1 cellular context compared by ENCODE assay signal in genomic region chr2:198164843-198165242, GRCh38.
TF ChIP-seq lines count a peak whose summit lies in the region.

No MANE protein-coding gene starts in this region.

TF ChIP-seq in GM23338, 12 proteins besides CTCF, POLR2A, EP300 and RAD21 (continued from another document):
- TF ChIP-seq ZNF462 (CRISPR knock-in tag; IDR thresholded peaks at IDR 0.05): no peak
- TF ChIP-seq, protein P1, sequence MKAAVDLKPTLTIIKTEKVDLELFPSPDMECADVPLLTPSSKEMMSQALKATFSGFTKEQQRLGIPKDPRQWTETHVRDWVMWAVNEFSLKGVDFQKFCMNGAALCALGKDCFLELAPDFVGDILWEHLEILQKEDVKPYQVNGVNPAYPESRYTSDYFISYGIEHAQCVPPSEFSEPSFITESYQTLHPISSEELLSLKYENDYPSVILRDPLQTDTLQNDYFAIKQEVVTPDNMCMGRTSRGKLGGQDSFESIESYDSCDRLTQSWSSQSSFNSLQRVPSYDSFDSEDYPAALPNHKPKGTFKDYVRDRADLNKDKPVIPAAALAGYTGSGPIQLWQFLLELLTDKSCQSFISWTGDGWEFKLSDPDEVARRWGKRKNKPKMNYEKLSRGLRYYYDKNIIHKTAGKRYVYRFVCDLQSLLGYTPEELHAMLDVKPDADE (IDR thresholded peaks at IDR 0.05): no peak
- no peak for TF ChIP-seq ZNF331 (CRISPR knock-in tag; IDR thresholded peaks at IDR 0.05; ENCODE audit: low read depth)
